1 cellular context compared by ENCODE assay signal in the genomic region with DNA sequence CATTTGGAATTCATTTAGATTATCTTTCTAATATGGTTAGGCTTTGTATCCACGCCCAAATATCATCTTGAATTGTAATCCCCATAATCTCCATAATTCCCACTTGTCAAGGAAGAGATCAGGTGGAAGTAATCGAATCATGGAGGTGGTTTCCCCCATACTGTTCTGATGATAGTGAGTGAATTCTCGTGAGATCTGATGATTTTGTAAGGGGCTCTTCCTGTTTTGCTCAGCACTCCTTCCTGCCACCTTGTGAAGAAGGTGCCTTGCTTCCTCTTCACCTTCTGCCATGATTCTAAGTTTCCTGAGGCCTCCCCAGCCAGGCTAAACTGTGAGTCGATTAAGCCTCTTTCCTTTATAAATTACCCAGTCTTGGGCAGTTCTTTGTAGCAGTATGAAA.
TF ChIP-seq lines count a peak whose summit lies in the region.

No MANE protein-coding gene starts in this region.

TF ChIP-seq in GM23338, 12 proteins besides CTCF, POLR2A, EP300 and RAD21:
- TF ChIP-seq, protein P1, sequence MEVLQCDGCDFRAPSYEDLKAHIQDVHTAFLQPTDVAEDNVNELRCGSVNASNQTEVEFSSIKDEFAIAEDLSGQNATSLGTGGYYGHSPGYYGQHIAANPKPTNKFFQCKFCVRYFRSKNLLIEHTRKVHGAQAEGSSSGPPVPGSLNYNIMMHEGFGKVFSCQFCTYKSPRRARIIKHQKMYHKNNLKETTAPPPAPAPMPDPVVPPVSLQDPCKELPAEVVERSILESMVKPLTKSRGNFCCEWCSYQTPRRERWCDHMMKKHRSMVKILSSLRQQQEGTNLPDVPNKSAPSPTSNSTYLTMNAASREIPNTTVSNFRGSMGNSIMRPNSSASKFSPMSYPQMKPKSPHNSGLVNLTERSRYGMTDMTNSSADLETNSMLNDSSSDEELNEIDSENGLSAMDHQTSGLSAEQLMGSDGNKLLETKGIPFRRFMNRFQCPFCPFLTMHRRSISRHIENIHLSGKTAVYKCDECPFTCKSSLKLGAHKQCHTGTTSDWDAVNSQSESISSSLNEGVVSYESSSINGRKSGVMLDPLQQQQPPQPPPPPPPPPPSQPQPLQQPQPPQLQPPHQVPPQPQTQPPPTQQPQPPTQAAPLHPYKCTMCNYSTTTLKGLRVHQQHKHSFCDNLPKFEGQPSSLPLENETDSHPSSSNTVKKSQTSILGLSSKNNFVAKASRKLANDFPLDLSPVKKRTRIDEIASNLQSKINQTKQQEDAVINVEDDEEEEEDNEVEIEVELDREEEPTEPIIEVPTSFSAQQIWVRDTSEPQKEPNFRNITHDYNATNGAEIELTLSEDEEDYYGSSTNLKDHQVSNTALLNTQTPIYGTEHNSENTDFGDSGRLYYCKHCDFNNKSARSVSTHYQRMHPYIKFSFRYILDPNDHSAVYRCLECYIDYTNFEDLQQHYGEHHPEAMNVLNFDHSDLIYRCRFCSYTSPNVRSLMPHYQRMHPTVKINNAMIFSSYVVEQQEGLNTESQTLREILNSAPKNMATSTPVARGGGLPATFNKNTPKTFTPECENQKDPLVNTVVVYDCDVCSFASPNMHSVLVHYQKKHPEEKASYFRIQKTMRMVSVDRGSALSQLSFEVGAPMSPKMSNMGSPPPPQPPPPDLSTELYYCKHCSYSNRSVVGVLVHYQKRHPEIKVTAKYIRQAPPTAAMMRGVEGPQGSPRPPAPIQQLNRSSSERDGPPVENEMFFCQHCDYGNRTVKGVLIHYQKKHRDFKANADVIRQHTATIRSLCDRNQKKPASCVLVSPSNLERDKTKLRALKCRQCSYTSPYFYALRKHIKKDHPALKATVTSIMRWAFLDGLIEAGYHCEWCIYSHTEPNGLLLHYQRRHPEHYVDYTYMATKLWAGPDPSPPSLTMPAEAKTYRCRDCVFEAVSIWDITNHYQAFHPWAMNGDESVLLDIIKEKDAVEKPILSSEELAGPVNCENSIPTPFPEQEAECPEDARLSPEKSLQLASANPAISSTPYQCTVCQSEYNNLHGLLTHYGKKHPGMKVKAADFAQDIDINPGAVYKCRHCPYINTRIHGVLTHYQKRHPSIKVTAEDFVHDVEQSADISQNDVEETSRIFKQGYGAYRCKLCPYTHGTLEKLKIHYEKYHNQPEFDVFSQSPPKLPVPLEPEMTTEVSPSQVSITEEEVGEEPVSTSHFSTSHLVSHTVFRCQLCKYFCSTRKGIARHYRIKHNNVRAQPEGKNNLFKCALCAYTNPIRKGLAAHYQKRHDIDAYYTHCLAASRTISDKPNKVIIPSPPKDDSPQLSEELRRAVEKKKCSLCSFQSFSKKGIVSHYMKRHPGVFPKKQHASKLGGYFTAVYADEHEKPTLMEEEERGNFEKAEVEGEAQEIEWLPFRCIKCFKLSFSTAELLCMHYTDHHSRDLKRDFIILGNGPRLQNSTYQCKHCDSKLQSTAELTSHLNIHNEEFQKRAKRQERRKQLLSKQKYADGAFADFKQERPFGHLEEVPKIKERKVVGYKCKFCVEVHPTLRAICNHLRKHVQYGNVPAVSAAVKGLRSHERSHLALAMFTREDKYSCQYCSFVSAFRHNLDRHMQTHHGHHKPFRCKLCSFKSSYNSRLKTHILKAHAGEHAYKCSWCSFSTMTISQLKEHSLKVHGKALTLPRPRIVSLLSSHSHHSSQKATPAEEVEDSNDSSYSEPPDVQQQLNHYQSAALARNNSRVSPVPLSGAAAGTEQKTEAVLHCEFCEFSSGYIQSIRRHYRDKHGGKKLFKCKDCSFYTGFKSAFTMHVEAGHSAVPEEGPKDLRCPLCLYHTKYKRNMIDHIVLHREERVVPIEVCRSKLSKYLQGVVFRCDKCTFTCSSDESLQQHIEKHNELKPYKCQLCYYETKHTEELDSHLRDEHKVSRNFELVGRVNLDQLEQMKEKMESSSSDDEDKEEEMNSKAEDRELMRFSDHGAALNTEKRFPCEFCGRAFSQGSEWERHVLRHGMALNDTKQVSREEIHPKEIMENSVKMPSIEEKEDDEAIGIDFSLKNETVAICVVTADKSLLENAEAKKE (CRISPR knock-in tag; IDR thresholded peaks at IDR 0.05), result no peak
- no peak for TF ChIP-seq EZH2 (IDR thresholded peaks at IDR 0.05; ENCODE audit: low read depth, unreplicated experiment)
- no peak for TF ChIP-seq JUNB (IDR thresholded peaks at IDR 0.05; ENCODE audit: unreplicated experiment)
- TF ChIP-seq EZH2phosphoT487 (IDR thresholded peaks at IDR 0.05; ENCODE audit: unreplicated experiment), result no peak
- no peak for TF ChIP-seq ZNF331 (CRISPR knock-in tag; IDR thresholded peaks at IDR 0.05; ENCODE audit: low read depth)
